Comparison of ENCODE assay signal across 1 cellular context in the genomic region with DNA sequence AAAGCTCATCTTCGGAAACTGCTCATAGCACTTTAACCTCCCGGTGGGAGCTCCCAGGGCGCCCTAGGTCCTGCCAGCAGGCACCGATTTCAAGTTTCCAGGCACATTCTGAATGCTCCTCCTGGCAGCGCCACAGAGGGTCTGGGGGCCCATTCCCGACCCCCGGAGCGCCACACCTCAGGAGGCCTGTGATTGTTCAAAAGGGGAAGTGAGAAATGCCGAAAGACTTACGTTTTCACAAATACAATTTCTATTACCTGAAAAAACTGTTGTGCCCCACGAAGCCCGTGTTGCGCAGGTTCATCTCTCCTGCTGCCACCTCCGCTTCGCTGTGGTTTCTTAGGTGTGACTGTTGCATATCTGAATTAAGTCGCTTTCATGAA.
A peak's percentile ranks its signal among the peaks of the same experiment; 100 is the strongest.
TF ChIP-seq lines count a peak whose summit lies in the region.

No MANE protein-coding gene starts in this region.

TF ChIP-seq in A549, 52 proteins besides CTCF, POLR2A, EP300 and RAD21:
- TF ChIP-seq, protein P1, sequence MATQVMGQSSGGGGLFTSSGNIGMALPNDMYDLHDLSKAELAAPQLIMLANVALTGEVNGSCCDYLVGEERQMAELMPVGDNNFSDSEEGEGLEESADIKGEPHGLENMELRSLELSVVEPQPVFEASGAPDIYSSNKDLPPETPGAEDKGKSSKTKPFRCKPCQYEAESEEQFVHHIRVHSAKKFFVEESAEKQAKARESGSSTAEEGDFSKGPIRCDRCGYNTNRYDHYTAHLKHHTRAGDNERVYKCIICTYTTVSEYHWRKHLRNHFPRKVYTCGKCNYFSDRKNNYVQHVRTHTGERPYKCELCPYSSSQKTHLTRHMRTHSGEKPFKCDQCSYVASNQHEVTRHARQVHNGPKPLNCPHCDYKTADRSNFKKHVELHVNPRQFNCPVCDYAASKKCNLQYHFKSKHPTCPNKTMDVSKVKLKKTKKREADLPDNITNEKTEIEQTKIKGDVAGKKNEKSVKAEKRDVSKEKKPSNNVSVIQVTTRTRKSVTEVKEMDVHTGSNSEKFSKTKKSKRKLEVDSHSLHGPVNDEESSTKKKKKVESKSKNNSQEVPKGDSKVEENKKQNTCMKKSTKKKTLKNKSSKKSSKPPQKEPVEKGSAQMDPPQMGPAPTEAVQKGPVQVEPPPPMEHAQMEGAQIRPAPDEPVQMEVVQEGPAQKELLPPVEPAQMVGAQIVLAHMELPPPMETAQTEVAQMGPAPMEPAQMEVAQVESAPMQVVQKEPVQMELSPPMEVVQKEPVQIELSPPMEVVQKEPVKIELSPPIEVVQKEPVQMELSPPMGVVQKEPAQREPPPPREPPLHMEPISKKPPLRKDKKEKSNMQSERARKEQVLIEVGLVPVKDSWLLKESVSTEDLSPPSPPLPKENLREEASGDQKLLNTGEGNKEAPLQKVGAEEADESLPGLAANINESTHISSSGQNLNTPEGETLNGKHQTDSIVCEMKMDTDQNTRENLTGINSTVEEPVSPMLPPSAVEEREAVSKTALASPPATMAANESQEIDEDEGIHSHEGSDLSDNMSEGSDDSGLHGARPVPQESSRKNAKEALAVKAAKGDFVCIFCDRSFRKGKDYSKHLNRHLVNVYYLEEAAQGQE (IDR thresholded peaks at IDR 0.05) = peak; percentile 62
- no peak for TF ChIP-seq MAZ (IDR thresholded peaks at IDR 0.05; ENCODE audit: borderline replicate concordance, low read depth, low read length)
